ENCODE assay signal across 8 cellular contexts in the genomic region with DNA sequence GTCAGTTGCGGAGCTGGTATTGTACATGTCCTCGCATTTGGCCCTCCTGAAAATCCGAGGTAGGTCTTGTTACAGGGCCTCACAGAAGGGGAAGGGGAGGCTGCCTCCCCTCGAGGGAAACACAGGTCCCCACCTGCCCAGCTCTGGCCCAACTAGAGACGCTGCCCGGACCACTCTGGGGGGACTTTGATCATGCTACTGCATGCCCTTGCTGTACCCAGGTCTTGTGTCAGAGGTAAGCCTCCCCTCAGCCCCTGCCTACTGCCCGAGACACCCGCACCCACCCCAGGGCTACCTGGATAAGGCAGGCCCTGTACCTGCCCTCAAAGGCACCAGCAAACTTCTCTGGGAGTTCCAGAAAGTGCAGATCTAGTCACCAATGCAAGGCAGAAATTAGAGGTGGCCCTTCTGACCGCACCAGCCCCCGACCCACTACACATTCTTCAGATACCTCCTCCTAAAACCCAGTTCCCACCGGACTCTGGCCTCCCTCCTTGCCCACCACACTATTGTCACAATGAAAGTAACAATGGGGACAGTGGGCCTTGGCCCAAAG.
A peak's percentile ranks its signal among the peaks of the same experiment; 100 is the strongest.
DNase-seq lines count a peak whose midpoint lies in the region; TF ChIP-seq lines count a peak whose summit lies in the region.

No MANE protein-coding gene starts in this region.

- H3K4me3 Mint-ChIP-seq in dendritic cell treated with granulocyte-macrophage colony-stimulating factor and Interleukin-4, amounts not matched to agents 40 ng/mL and 50 ng/mL, for 4 days = no peak overlapping the region

- H3K9me3 Mint-ChIP-seq in dendritic cell treated with granulocyte-macrophage colony-stimulating factor and Interleukin-4, amounts not matched to agents 40 ng/mL and 50 ng/mL, for 4 days = no peaks in the 10 kb centered on the region

- H3K27me3 Mint-ChIP-seq in dendritic cell treated with granulocyte-macrophage colony-stimulating factor and Interleukin-4, amounts not matched to agents 40 ng/mL and 50 ng/mL, for 4 days = no peaks in the 10 kb centered on the region

- H3K27ac Mint-ChIP-seq in dendritic cell treated with granulocyte-macrophage colony-stimulating factor and Interleukin-4, amounts not matched to agents 40 ng/mL and 50 ng/mL, for 4 days = peak overlapping the region; percentile 68

- TF ChIP-seq CTCF in NB4 (IDR thresholded peaks at IDR 0.05; ENCODE audit: low read depth, low read length) = no peak

- peaks cover 33% of the 10 kb centered on the region for H4K20me1 ChIP-seq in BLaER1

- H3K36me3 Mint-ChIP-seq in dendritic cell treated with granulocyte-macrophage colony-stimulating factor and Interleukin-4, amounts not matched to agents 40 ng/mL and 50 ng/mL, for 4 days (ENCODE audit: low read depth) = peaks cover 5% of the 10 kb centered on the region

- H3K4me1 ChIP-seq in BLaER1 (peaks cover 45% of the 10 kb centered on the region), neuron (ENCODE audit: insufficient read depth, low read length) (peaks cover 7% of the 10 kb centered on the region)

- intact Hi-C loops in dendritic cell treated with granulocyte-macrophage colony-stimulating factor and Interleukin-4, amounts not matched to agents 40 ng/mL and 50 ng/mL, for 4 days (cut with micrococcal nuclease) = loop anchor here (1.0 kb wide), 2 partner anchors 36 to 55 kb away; no protein-coding TSS in a partner anchor

- H3K36me3 ChIP-seq in BLaER1 (no peaks in the 10 kb centered on the region), neuron (ENCODE audit: insufficient read depth, low read length) (no peaks in the 10 kb centered on the region)

- peak overlapping the region; percentile 96 for H3K4me2 ChIP-seq in BLaER1

- H3K4me3 ChIP-seq in BLaER1 = peak overlapping the region; percentile 96; the same call in 1 of the 2 replicates
- peak overlapping the region; percentile 69 for H3K4me3 ChIP-seq in NB4 (ENCODE audit: low read depth, low read length)
- H3K4me3 ChIP-seq in neuron (ENCODE audit: low read length) = peak overlapping the region; percentile 80

- H3K9me3 ChIP-seq in BLaER1 (no peaks in the 10 kb centered on the region), neuron (ENCODE audit: low read length) (no peaks in the 10 kb centered on the region)

- H3K27me3 ChIP-seq in BLaER1 (no peaks in the 10 kb centered on the region), neuron (ENCODE audit: insufficient read depth, low read length) (no peaks in the 10 kb centered on the region)

- peak overlapping the region; percentile 91; the same call in 1 of the 2 replicates for H3K9ac ChIP-seq in BLaER1

- DNase-seq in NB4 (ENCODE audit: low read depth) = no peak
- DNase-seq in activated effector memory CD4-positive, alpha-beta T cell treated with anti-CD3 and anti-CD28 coated beads, Interleukin-2, amount 50 U/mL, for 16 hours = no peak
- DNase-seq in effector CD4-positive, alpha-beta T cell = no peak
- no peak for DNase-seq in NCI-H187 (lab: John Stamatoyannopoulos, UW)
- no peak for DNase-seq in SW480 (ENCODE audit: low spot score)

- H3K4me1 Mint-ChIP-seq in dendritic cell treated with granulocyte-macrophage colony-stimulating factor and Interleukin-4, amounts not matched to agents 40 ng/mL and 50 ng/mL, for 4 days (ENCODE audit: low read depth) = peaks cover 23% of the 10 kb centered on the region

- H2AFZ ChIP-seq in neuron (ENCODE audit: low read depth, low read length) = peak overlapping the region; percentile 97

- H3K27ac ChIP-seq in BLaER1 = no peak overlapping the region

- TF ChIP-seq POLR2A in NB4 (IDR thresholded peaks at IDR 0.05; ENCODE audit: extremely low read depth, insufficient read length) = no peak
